22 cellular contexts compared by ENCODE assay signal in genomic region chr3:13750731-13751130, GRCh38.
DNase-seq lines count a peak whose midpoint lies in the region; ATAC-seq and TF ChIP-seq lines count a peak whose summit lies in the region.
"Had no signal": no experiment of that assay in that cellular context is flagged by ENCODE, and none has a peak within 500 bp of the region (broad histone marks: within the 10 kb centered on the region; RNA-seq: fewer than 3 reads in every experiment).

No MANE protein-coding gene starts in this region.

- POLR2A ChIA-PET in HEK293T (lab: Yijun Ruan, JAX) = no interaction called here

- H2BK120ac ChIP-seq in neuronal stem cell (ENCODE audit: low read depth, low read length) = no peak overlapping the region

- H2BK15ac ChIP-seq in neuronal stem cell (ENCODE audit: low read length) = peak overlapping the region; percentile 45

- H2BK12ac ChIP-seq in neuronal stem cell (ENCODE audit: low read length) = no peak overlapping the region

- no peak overlapping the region for H3K4me2 ChIP-seq in neuronal stem cell (ENCODE audit: insufficient read depth, low read length, poor library complexity, severe bottlenecking)
- H3K4me2 ChIP-seq: A549, BLaER1, GM23338 had no signal

- H2BK5ac ChIP-seq in neuronal stem cell (ENCODE audit: low read length) = no peak overlapping the region

- H3K18ac ChIP-seq in neuronal stem cell (ENCODE audit: low read length) = no peak overlapping the region

- H4K91ac ChIP-seq in neuronal stem cell (ENCODE audit: low read depth, low read length, poor library complexity) = no peak overlapping the region

- intact Hi-C loops in Right ventricle myocardium inferior (cut with DNase I) (no loop called here), Right ventricle myocardium superior (cut with DNase I) (no loop called here), upper lobe of right lung (cut with DNase I) (no loop called here)

- H3K4me3 ChIP-seq in neuronal stem cell (ENCODE audit: low read length in 2 of 2) (no peak overlapping the region), upper lobe of right lung (no peak overlapping the region), BE2C (ENCODE audit: low read depth, low read length) (no peak overlapping the region)
- H3K4me3 ChIP-seq: A549, BLaER1, GM12878, GM23338, HAP-1 had no signal

- peaks cover 0 to 13% (median 0%) of the 10 kb centered on the region in 3 experiments for H3K27me3 ChIP-seq in neuronal stem cell (ENCODE audit: control insufficient read depth in 3 of 3, insufficient read depth in 3 of 3, low read depth in 1 of 3, low read length in 3 of 3)
- H3K27me3 ChIP-seq in upper lobe of right lung = no peaks in the 10 kb centered on the region
- no peaks in the 10 kb centered on the region for H3K27me3 ChIP-seq in BE2C
- H3K27me3 ChIP-seq: BLaER1 had no signal

- no peak overlapping the region for H2AFZ ChIP-seq in neuronal stem cell (ENCODE audit: low read length)
- H2AFZ ChIP-seq: GM23338 had no signal

- no peaks in the 10 kb centered on the region for H3K79me1 ChIP-seq in neuronal stem cell (ENCODE audit: low read depth, low read length)

- peak; percentile 50 for DNase-seq in Right ventricle myocardium inferior (ENCODE audit: missing footprints)
- DNase-seq in Right ventricle myocardium superior = no peak
- peak; percentile 3 for DNase-seq in HEK293T (ENCODE audit: extremely low spot score)
- DNase-seq in neuronal stem cell (ENCODE audit: low spot score) = no peak
- no peak for DNase-seq in upper lobe of right lung
- DNase-seq in activated CD4-positive, alpha-beta T cell treated with anti-CD3 and anti-CD28 coated beads for 1 hour = no peak
- no peak for DNase-seq in HK-2 (ENCODE audit: unreplicated experiment)
- DNase-seq in BE2C = no peak
- DNase-seq: 8988T; ACHN; Caco-2; CD4-positive, CD25-positive, alpha-beta regulatory T cell; CD8-positive, alpha-beta T cell; DMS153; DND-41; GDM1 had no signal

- H3K9me3 ChIP-seq in neuronal stem cell (replicated peaks in 1 of 2; ENCODE audit: control insufficient read depth in 2 of 2, insufficient read depth in 1 of 2, low read depth in 1 of 2, low read length in 2 of 2) (no peaks in the 10 kb centered on the region), upper lobe of right lung (no peaks in the 10 kb centered on the region), BE2C (no peaks in the 10 kb centered on the region)

- WGBS in neuronal stem cell (ENCODE audit: extremely low coverage in 2 of 2, insufficient read length in 2 of 2, insufficient replicate concordance in 1 of 2), 2 donors = no CpG with 5 or more reads among the region's 1 CpG

- TF ChIP-seq CTCF in upper lobe of right lung (IDR thresholded peaks at IDR 0.05) (no peak), BE2C (IDR thresholded peaks at IDR 0.05; ENCODE audit: low read depth, low read length) (no peak)

- peak overlapping the region; percentile 20 for H2AK5ac ChIP-seq in neuronal stem cell (ENCODE audit: low read depth, low read length)

- H3K9ac ChIP-seq in neuronal stem cell (ENCODE audit: low read depth, low read length, poor library complexity) = no peak overlapping the region
- H3K9ac ChIP-seq: BLaER1 had no signal

- no peak overlapping the region for H4K8ac ChIP-seq in neuronal stem cell (ENCODE audit: low read depth, low read length)

- H3K23ac ChIP-seq in neuronal stem cell (ENCODE audit: low read depth, low read length, poor library complexity) = no peak overlapping the region

- H3K4ac ChIP-seq in neuronal stem cell (ENCODE audit: low read length) = no peak overlapping the region

- H3K4me1 ChIP-seq in neuronal stem cell (ENCODE audit: control insufficient read depth in 2 of 2, insufficient read depth in 1 of 2, low read depth in 1 of 2, low read length in 2 of 2) (no peaks in the 10 kb centered on the region), upper lobe of right lung (no peaks in the 10 kb centered on the region), BE2C (no peaks in the 10 kb centered on the region)
- H3K4me1 ChIP-seq: A549, BLaER1, Caco-2, HAP-1 had no signal

- H3K14ac ChIP-seq in neuronal stem cell (ENCODE audit: low read length) = no peak overlapping the region

- CTCF ChIA-PET in HEK293T (lab: Yijun Ruan, JAX) = no interaction called here

- H3K36me3 ChIP-seq in neuronal stem cell (replicated peaks in 1 of 2; ENCODE audit: control insufficient read depth in 2 of 2, insufficient read depth in 2 of 2, low read length in 2 of 2) (no peaks in the 10 kb centered on the region), upper lobe of right lung (no peaks in the 10 kb centered on the region), BE2C (no peaks in the 10 kb centered on the region)
- H3K36me3 ChIP-seq: BLaER1, HAP-1 had no signal

- H3K27ac ChIP-seq in neuronal stem cell (replicated peaks; ENCODE audit: low read length) (no peak overlapping the region), upper lobe of right lung (no peak overlapping the region)
- H3K27ac ChIP-seq: A549, BLaER1, C4-2B had no signal

- ATAC-seq in Right ventricle myocardium inferior (no peak), Right ventricle myocardium superior (ENCODE audit: poor library complexity) (no peak), upper lobe of right lung (peak; percentile 30)
- ATAC-seq: A549; CD8-positive, alpha-beta T cell; GM12878; GM23338 had no signal

TF ChIP-seq in HEK293T, 16 proteins besides CTCF, POLR2A, EP300 and RAD21:
- no peak for TF ChIP-seq ARNT (IDR thresholded peaks at IDR 0.05)
- no peak for TF ChIP-seq FOXA1 (IDR thresholded peaks at IDR 0.05)
- TF ChIP-seq FOXK2 (IDR thresholded peaks at IDR 0.05) = no peak
- no peak for TF ChIP-seq NFRKB (IDR thresholded peaks at IDR 0.05)
- no peak for TF ChIP-seq L3MBTL2 (conservative IDR thresholded peaks at IDR 0.05)
- no peak for TF ChIP-seq ZNF384 (IDR thresholded peaks at IDR 0.05)
- no peak for TF ChIP-seq ELF4 (IDR thresholded peaks at IDR 0.05)
- TF ChIP-seq FOXM1 (IDR thresholded peaks at IDR 0.05; ENCODE audit: borderline replicate concordance) = no peak
- TF ChIP-seq BHLHE40 (IDR thresholded peaks at IDR 0.05; ENCODE audit: borderline replicate concordance) = no peak
- TF ChIP-seq SUZ12 (IDR thresholded peaks at IDR 0.05) = no peak
- TF ChIP-seq TARDBP (IDR thresholded peaks at IDR 0.05) = no peak
- no peak for TF ChIP-seq LEF1 (IDR thresholded peaks at IDR 0.05; ENCODE audit: borderline replicate concordance)

Comparison
In these comparisons a context has a peak if more than half of its experiments do, and no peak if none do; other contexts are left out.
1. DNase-seq: peak in Right ventricle myocardium inferior (single experiment) and HEK293T (single experiment); none in Right ventricle myocardium superior (single experiment), neuronal stem cell (single experiment), upper lobe of right lung (single experiment), activated CD4-positive, alpha-beta T cell treated with anti-CD3 and anti-CD28 coated beads for 1 hour (single experiment), HK-2 (single experiment) and BE2C (single experiment).